Comparison of ENCODE assay signal across 8 cellular contexts in genomic region chr5:163505049-163505474, GRCh38. TPM values are rescaled to one million over a fixed set of nuclear protein-coding genes. Genes with fewer than 3 reads are reported as not detected.
DNase-seq lines count a peak whose midpoint lies in the region; ATAC-seq and TF ChIP-seq lines count a peak whose summit lies in the region.

No MANE protein-coding gene starts in this region.

- H3K4me1 Mint-ChIP-seq in endodermal cell, result peaks cover 37% of the 10 kb centered on the region

- H3K4me3 ChIP-seq in NB4 (ENCODE audit: low read depth, low read length) (peak overlapping the region; percentile 85), endodermal cell (ENCODE audit: low read length) (peak overlapping the region; percentile 98), neuronal stem cell (ENCODE audit: low read length in 2 of 2) (peak overlapping the region; percentile 63 to 75)

- H3K9me3 ChIP-seq in endodermal cell (ENCODE audit: control insufficient read depth, low read length) (no peaks in the 10 kb centered on the region), neuronal stem cell (replicated peaks in 1 of 2; ENCODE audit: control insufficient read depth in 2 of 2, insufficient read depth in 1 of 2, low read depth in 1 of 2, low read length in 2 of 2) (no peaks in the 10 kb centered on the region)

- 0% methylated on average over 5 to 12 of the region's 12 CpGs for WGBS in endodermal cell (ENCODE audit: insufficient coverage in 1 of 2, insufficient read length in 1 of 2), 2 experiments
- no CpG with 5 or more reads among the region's 12 CpGs for WGBS in neuronal stem cell (ENCODE audit: extremely low coverage in 2 of 2, insufficient read length in 2 of 2, insufficient replicate concordance in 1 of 2), 2 donors

- peak overlapping the region; percentile 100 for H3K23ac ChIP-seq in neuronal stem cell (ENCODE audit: low read depth, low read length, poor library complexity)

- H3K9ac ChIP-seq in endodermal cell (ENCODE audit: extremely low read depth, low read length, poor library complexity, severe bottlenecking) (peak overlapping the region; percentile 95), neuronal stem cell (ENCODE audit: low read depth, low read length, poor library complexity) (no peak overlapping the region)

- TF ChIP-seq CTCF in NB4 (IDR thresholded peaks at IDR 0.05; ENCODE audit: low read depth, low read length), result no peak
- TF ChIP-seq CTCF in endodermal cell (conservative IDR thresholded peaks at IDR 0.05), result no peak

- no peak overlapping the region for H3K14ac ChIP-seq in neuronal stem cell (ENCODE audit: low read length)

- peak overlapping the region; percentile 77 for H3K4me2 ChIP-seq in neuronal stem cell (ENCODE audit: insufficient read depth, low read length, poor library complexity, severe bottlenecking)

- no peak for TF ChIP-seq POLR2A in NB4 (IDR thresholded peaks at IDR 0.05; ENCODE audit: extremely low read depth, insufficient read length)

- peak; percentile 1 for ATAC-seq in GM18867 (IDR thresholded peaks at IDR 0.05; ENCODE audit: unreplicated experiment)
- ATAC-seq in GM21447 (IDR thresholded peaks at IDR 0.05; ENCODE audit: unreplicated experiment), result no peak
- no peak for ATAC-seq in GM18520 (IDR thresholded peaks at IDR 0.05; ENCODE audit: unreplicated experiment)

- H2BK5ac ChIP-seq in neuronal stem cell (ENCODE audit: low read length), result no peak overlapping the region

- no peak overlapping the region for H2BK15ac ChIP-seq in neuronal stem cell (ENCODE audit: low read length)

- H3K27ac ChIP-seq in endodermal cell (ENCODE audit: low read depth, low read length), result peak overlapping the region; percentile 93
- H3K27ac ChIP-seq in neuronal stem cell (replicated peaks; ENCODE audit: low read length), result peak overlapping the region; percentile 87

- H3K27me3 ChIP-seq in endodermal cell (ENCODE audit: control insufficient read depth, insufficient read depth, low read length, poor library complexity, severe bottlenecking) (no peaks in the 10 kb centered on the region), neuronal stem cell (ENCODE audit: control insufficient read depth in 3 of 3, insufficient read depth in 3 of 3, low read depth in 1 of 3, low read length in 3 of 3) (no peaks in the 10 kb centered on the region)

- H2BK12ac ChIP-seq in neuronal stem cell (ENCODE audit: low read length), result no peak overlapping the region

- no peak overlapping the region for H4K91ac ChIP-seq in neuronal stem cell (ENCODE audit: low read depth, low read length, poor library complexity)

- DNase-seq in NB4 (ENCODE audit: low read depth), result no peak
- no peak for DNase-seq in endodermal cell
- DNase-seq in neuronal stem cell (ENCODE audit: low spot score), result no peak
- DNase-seq in HuH-7.5 (ENCODE audit: low spot score), result no peak
- no peak for DNase-seq in activated CD4-positive, alpha-beta T cell treated with anti-CD3 and anti-CD28 coated beads for 4 hours

- H3K36me3 ChIP-seq in endodermal cell (ENCODE audit: control insufficient read depth, insufficient read depth, low read length) (peaks cover 14% of the 10 kb centered on the region), neuronal stem cell (replicated peaks in 1 of 2; ENCODE audit: control insufficient read depth in 2 of 2, insufficient read depth in 2 of 2, low read length in 2 of 2) (peaks cover 0 to 19% of the 10 kb centered on the region in 2 donors)

- no peak overlapping the region for H2AK5ac ChIP-seq in neuronal stem cell (ENCODE audit: low read depth, low read length)

- H3K27ac Mint-ChIP-seq in endodermal cell, result peak overlapping the region; percentile 98

- no peaks in the 10 kb centered on the region for H3K9me3 Mint-ChIP-seq in endodermal cell

- H3K4ac ChIP-seq in neuronal stem cell (ENCODE audit: low read length), result no peak overlapping the region

- no peak overlapping the region for H2BK120ac ChIP-seq in neuronal stem cell (ENCODE audit: low read depth, low read length)

- H4K8ac ChIP-seq in neuronal stem cell (ENCODE audit: low read depth, low read length), result no peak overlapping the region

- H3K79me1 ChIP-seq in neuronal stem cell (ENCODE audit: low read depth, low read length), result no peaks in the 10 kb centered on the region

- H3K4me3 Mint-ChIP-seq in endodermal cell, result peak overlapping the region; percentile 84

- H3K4me1 ChIP-seq in endodermal cell (ENCODE audit: control insufficient read depth, insufficient read depth, low read length), result peaks cover 4% of the 10 kb centered on the region
- H3K4me1 ChIP-seq in neuronal stem cell (ENCODE audit: control insufficient read depth in 2 of 2, insufficient read depth in 1 of 2, low read depth in 1 of 2, low read length in 2 of 2), result peaks cover 3 to 16% of the 10 kb centered on the region in 2 donors

- no peak overlapping the region for H3K18ac ChIP-seq in neuronal stem cell (ENCODE audit: low read length)

- H2AFZ ChIP-seq in neuronal stem cell (ENCODE audit: low read length), result peak overlapping the region; percentile 85

- peaks cover 19% of the 10 kb centered on the region for H3K36me3 Mint-ChIP-seq in endodermal cell (ENCODE audit: low read depth)

- no peaks in the 10 kb centered on the region for H3K27me3 Mint-ChIP-seq in endodermal cell (ENCODE audit: insufficient read depth)

RNA-seq across cellular contexts. Expression of gene MAT2B, which starts 0.4 kb away (rescaled TPM):
- 10 to 100 TPM; 45.4 to 47.7 TPM for total RNA-seq in endodermal cell
- polyA plus RNA-seq in endodermal cell (2013, experiment 1 of 2), result 83.1 TPM
- 71.7 TPM for polyA plus RNA-seq in endodermal cell (2013, experiment 2 of 2)
- polyA plus RNA-seq in neuronal stem cell (2013, experiment 1 of 2), result 51.7 TPM
- polyA plus RNA-seq in neuronal stem cell (2013, experiment 2 of 2), result 51.0 TPM

RNA-seq across cellular contexts. Expression of gene HMMR, which starts 44.6 kb away (rescaled TPM):
- 10 to 100 TPM; 36.9 to 63.7 TPM for total RNA-seq in endodermal cell
- polyA plus RNA-seq in endodermal cell (2013, experiment 1 of 2), result 63.8 TPM
- polyA plus RNA-seq in endodermal cell (2013, experiment 2 of 2), result 76.6 TPM
- polyA plus RNA-seq in neuronal stem cell (2013, experiment 1 of 2), result 82.4 TPM
- polyA plus RNA-seq in neuronal stem cell (2013, experiment 2 of 2), result 76.0 TPM

RNA-seq across cellular contexts. Expression of gene NUDCD2, which starts 45.2 kb away (rescaled TPM):
- total RNA-seq in endodermal cell, result 10 to 100 TPM; 36.0 to 73.0 TPM
- polyA plus RNA-seq in endodermal cell (2013, experiment 1 of 2), result 46.1 TPM
- 38.6 TPM for polyA plus RNA-seq in endodermal cell (2013, experiment 2 of 2)
- 48.5 TPM for polyA plus RNA-seq in neuronal stem cell (2013, experiment 1 of 2)
- polyA plus RNA-seq in neuronal stem cell (2013, experiment 2 of 2), result 48.3 TPM
